In the genomic region with DNA sequence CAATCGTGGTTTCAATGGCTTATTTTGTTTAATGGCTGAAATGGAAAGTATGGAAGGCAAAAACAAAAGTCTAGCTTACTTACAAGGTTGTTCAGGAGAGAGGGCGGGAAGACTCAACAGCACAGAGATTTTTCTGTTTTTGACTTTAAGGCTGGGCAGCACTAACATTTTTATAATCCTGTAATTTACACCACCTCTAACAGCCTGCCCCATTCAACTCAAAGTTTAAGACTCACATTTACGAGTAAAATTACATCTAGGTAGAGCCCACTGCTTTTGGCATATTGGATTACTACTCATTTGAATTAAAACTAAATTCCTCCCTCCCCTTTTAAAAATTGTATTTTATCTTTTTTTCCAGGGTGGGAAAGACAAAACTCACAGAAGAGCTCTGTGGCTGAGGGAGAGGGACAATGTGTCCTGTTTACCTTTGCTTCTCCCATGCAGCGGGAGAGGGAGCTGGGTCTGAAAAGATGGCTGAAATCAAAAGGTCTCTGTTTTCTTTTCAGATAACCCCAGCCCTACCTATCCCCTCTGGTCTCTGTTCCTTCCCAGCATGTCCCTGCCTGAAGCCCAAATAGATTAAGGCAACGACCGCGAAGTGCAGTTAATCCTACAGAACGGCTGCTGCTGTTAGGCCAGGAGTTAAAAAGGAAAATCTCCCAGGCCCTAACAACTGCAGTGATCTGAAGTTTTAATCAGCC, we compare ENCODE assay signal across 20 cellular contexts. TPM values are rescaled to one million over a fixed set of nuclear protein-coding genes. Genes with fewer than 3 reads are reported as not detected.
DNase-seq lines count a peak whose midpoint lies in the region; ATAC-seq lines count a peak whose summit lies in the region.
"Had no signal": no experiment of that assay in that cellular context is flagged by ENCODE, and none has a peak within 500 bp of the region (broad histone marks: within the 10 kb centered on the region; RNA-seq: fewer than 3 reads in every experiment).

No MANE protein-coding gene starts in this region.

- ATAC-seq in HG03095 (IDR thresholded peaks at IDR 0.05; ENCODE audit: unreplicated experiment), result no peak
- ATAC-seq in natural killer cell treated with Interleukin-12 subunit alpha and Interleukin-12 subunit beta and Interleukin-15 and Interleukin-18, amount 100 ng/mL, for 72 hours, result no peak
- ATAC-seq: activated T-cell treated with anti-CD3 and anti-CD28 coated beads, Interleukin-2, amount 50 U/mL, for 72 hours; stimulated activated memory B cell treated with anti-CD40 and anti-IgM and Interleukin-4, amounts not matched to agents 10 μg/mL and 1 μg/mL and 100 μg/mL, for 72 hours had no signal

- no peak overlapping the region for H2AK5ac ChIP-seq in mesenchymal stem cell (ENCODE audit: low read length, severe bottlenecking)

- H3K4me1 ChIP-seq in HUES6 (ENCODE audit: control insufficient read depth, insufficient read depth, low read length) (peaks cover 73% of the 10 kb centered on the region), mesenchymal stem cell (ENCODE audit: control insufficient read depth, insufficient read depth, low read depth, low read length) (peaks cover 7% of the 10 kb centered on the region)

- H4K91ac ChIP-seq in mesenchymal stem cell (ENCODE audit: low read length), result no peak overlapping the region

- H3K79me1 ChIP-seq in mesenchymal stem cell (replicated peaks; ENCODE audit: low read length, poor library complexity, severe bottlenecking), result peaks cover 2% of the 10 kb centered on the region

- H3K27ac ChIP-seq in HUES6 (ENCODE audit: low read depth, low read length) (peak overlapping the region; percentile 30; the same call in 1 of the 2 replicates), caudate nucleus (ENCODE audit: low read depth, low read length) (peak overlapping the region; percentile 46), mesenchymal stem cell (ENCODE audit: low read length, poor library complexity, severe bottlenecking) (no peak overlapping the region), temporal lobe (ENCODE audit: low read depth, low read length) (peak overlapping the region; percentile 18)
- H3K27ac ChIP-seq: adrenal gland, C4-2B had no signal

- no peak overlapping the region for H3K4me2 ChIP-seq in mesenchymal stem cell (ENCODE audit: low read length, poor library complexity, severe bottlenecking)

- H4K8ac ChIP-seq in mesenchymal stem cell (ENCODE audit: low read length), result peak overlapping the region; percentile 36

- no peak overlapping the region for H3K4me3 Mint-ChIP-seq in natural killer cell treated with Interleukin-12 subunit alpha and Interleukin-12 subunit beta and Interleukin-15 and Interleukin-18, amount 100 ng/mL, for 72 hours
- H3K4me3 Mint-ChIP-seq: activated T-cell treated with anti-CD3 and anti-CD28 coated beads, Interleukin-2, amount 50 U/mL, for 72 hours; dendritic cell treated with granulocyte-macrophage colony-stimulating factor and Interleukin-4, amounts not matched to agents 40 ng/mL and 50 ng/mL, for 4 days; stimulated activated memory B cell treated with anti-CD40 and anti-IgM and Interleukin-4, amounts not matched to agents 10 μg/mL and 1 μg/mL and 100 μg/mL, for 72 hours had no signal

- H3K23ac ChIP-seq in mesenchymal stem cell (ENCODE audit: low read length in 2 of 2), result no peak overlapping the region

- no peak for DNase-seq in caudate nucleus (lab: John Stamatoyannopoulos, UW)
- DNase-seq in mesenchymal stem cell, result no peak
- no peak for DNase-seq in mesenteric fat pad (ENCODE audit: low spot score)
- no peak for DNase-seq in natural killer cell treated with Interleukin-12 subunit alpha and Interleukin-12 subunit beta and Interleukin-15 and Interleukin-18, amount 100 ng/mL, for 72 hours (ENCODE audit: low spot score)
- no peak for DNase-seq in NCI-H187 (lab: John Stamatoyannopoulos, UW)
- DNase-seq: activated CD4-positive, alpha-beta T cell treated with anti-CD3 and anti-CD28 coated beads, Interleukin-2, amount 50 U/mL, for 48 hours; activated T-cell treated with anti-CD3 and anti-CD28 coated beads, Interleukin-2, amount 50 U/mL, for 72 hours; adrenal gland; DMS79; hypothalamus; NCI-H1048; NCI-H2171; SIG-M5; T1000 had no signal

- H2BK12ac ChIP-seq in mesenchymal stem cell (ENCODE audit: low read length in 2 of 2), result no peak overlapping the region

- H3K9me3 ChIP-seq in HUES6 (ENCODE audit: control insufficient read depth, insufficient read depth, low read depth, low read length), result no peaks in the 10 kb centered on the region
- no peaks in the 10 kb centered on the region for H3K9me3 ChIP-seq in mesenchymal stem cell (ENCODE audit: control insufficient read depth, low read length)
- H3K9me3 ChIP-seq: adrenal gland had no signal

- no peak overlapping the region for H3K4ac ChIP-seq in mesenchymal stem cell (ENCODE audit: low read depth in 1 of 2, low read length in 2 of 2)

- H3K27me3 Mint-ChIP-seq in natural killer cell treated with Interleukin-12 subunit alpha and Interleukin-12 subunit beta and Interleukin-15 and Interleukin-18, amount 100 ng/mL, for 72 hours, result peaks cover 45 to 74% of the 10 kb centered on the region in 2 donors

- H2BK15ac ChIP-seq in mesenchymal stem cell (ENCODE audit: low read depth, poor library complexity, severe bottlenecking), result no peak overlapping the region

- H3K9ac ChIP-seq in HUES6 (ENCODE audit: low read length) (peak overlapping the region; percentile 23), mesenchymal stem cell (ENCODE audit: low read length) (no peak overlapping the region)

- H3K36me3 ChIP-seq in HUES6 (ENCODE audit: control insufficient read depth, insufficient read depth, low read length) (no peaks in the 10 kb centered on the region), mesenchymal stem cell (ENCODE audit: control insufficient read depth in 1 of 2, insufficient read depth in 2 of 2, low read depth in 1 of 2, low read length in 2 of 2) (peaks cover 0 to 8% of the 10 kb centered on the region in 2 experiments)
- H3K36me3 ChIP-seq: adrenal gland had no signal

- H3K4me1 Mint-ChIP-seq in natural killer cell treated with Interleukin-12 subunit alpha and Interleukin-12 subunit beta and Interleukin-15 and Interleukin-18, amount 100 ng/mL, for 72 hours (ENCODE audit: low read depth in 2 of 2), result peaks cover 9 to 11% of the 10 kb centered on the region in 2 donors

- peaks cover 7% of the 10 kb centered on the region for H3K27me3 ChIP-seq in HUES6 (ENCODE audit: control insufficient read depth, insufficient read depth, low read length)
- no peaks in the 10 kb centered on the region for H3K27me3 ChIP-seq in mesenchymal stem cell (ENCODE audit: control insufficient read depth in 1 of 2, insufficient read depth in 1 of 2, low read length in 2 of 2)

- no peak overlapping the region for H3K18ac ChIP-seq in mesenchymal stem cell (ENCODE audit: low read depth in 1 of 2, low read length in 2 of 2)

- no peak overlapping the region for H2BK5ac ChIP-seq in mesenchymal stem cell (ENCODE audit: low read depth, low read length, poor library complexity, severe bottlenecking)

- H3K14ac ChIP-seq in mesenchymal stem cell (ENCODE audit: low read length in 2 of 2), result no peak overlapping the region

- H3K27ac Mint-ChIP-seq in natural killer cell treated with Interleukin-12 subunit alpha and Interleukin-12 subunit beta and Interleukin-15 and Interleukin-18, amount 100 ng/mL, for 72 hours, result no peak overlapping the region
- H3K27ac Mint-ChIP-seq: activated T-cell treated with anti-CD3 and anti-CD28 coated beads, Interleukin-2, amount 50 U/mL, for 72 hours; dendritic cell treated with granulocyte-macrophage colony-stimulating factor and Interleukin-4, amounts not matched to agents 40 ng/mL and 50 ng/mL, for 4 days; stimulated activated memory B cell treated with anti-CD40 and anti-IgM and Interleukin-4, amounts not matched to agents 10 μg/mL and 1 μg/mL and 100 μg/mL, for 72 hours had no signal

- H2AFZ ChIP-seq in mesenchymal stem cell (ENCODE audit: low read depth, low read length), result no peak overlapping the region

- H3K4me3 ChIP-seq in HUES6 (ENCODE audit: low read depth, low read length), result peak overlapping the region; percentile 14; the same call in 1 of the 2 replicates
- no peak overlapping the region for H3K4me3 ChIP-seq in mesenchymal stem cell (ENCODE audit: insufficient read depth in 1 of 2, low read depth in 1 of 2, low read length in 2 of 2)
- H3K4me3 ChIP-seq: adrenal gland had no signal

- H2BK120ac ChIP-seq in mesenchymal stem cell (ENCODE audit: low read depth, low read length), result no peak overlapping the region

- H3K36me3 Mint-ChIP-seq in natural killer cell treated with Interleukin-12 subunit alpha and Interleukin-12 subunit beta and Interleukin-15 and Interleukin-18, amount 100 ng/mL, for 72 hours, result no peaks in the 10 kb centered on the region
- H3K36me3 Mint-ChIP-seq: stimulated activated memory B cell treated with anti-CD40 and anti-IgM and Interleukin-4, amounts not matched to agents 10 μg/mL and 1 μg/mL and 100 μg/mL, for 72 hours had no signal

- WGBS in mesenchymal stem cell, result 85% methylated on average over 8 of the region's 8 CpGs

- no peaks in the 10 kb centered on the region for H3K9me3 Mint-ChIP-seq in natural killer cell treated with Interleukin-12 subunit alpha and Interleukin-12 subunit beta and Interleukin-15 and Interleukin-18, amount 100 ng/mL, for 72 hours
- H3K9me3 Mint-ChIP-seq: activated T-cell treated with anti-CD3 and anti-CD28 coated beads, Interleukin-2, amount 50 U/mL, for 72 hours; dendritic cell treated with granulocyte-macrophage colony-stimulating factor and Interleukin-4, amounts not matched to agents 40 ng/mL and 50 ng/mL, for 4 days; stimulated activated memory B cell treated with anti-CD40 and anti-IgM and Interleukin-4, amounts not matched to agents 10 μg/mL and 1 μg/mL and 100 μg/mL, for 72 hours had no signal

RNA-seq across cellular contexts. Expression of a gene that starts 6.6 kb away (rescaled TPM):
- polyA plus RNA-seq in mesenchymal stem cell (2013, experiment 1 of 2), result 12.2 TPM
- 12.9 TPM for polyA plus RNA-seq in mesenchymal stem cell (2013, experiment 2 of 2)
- total RNA-seq in temporal lobe (73.0 TPM), mesenteric fat pad (21.6 TPM)
- total RNA-seq in natural killer cell treated with Interleukin-12 subunit alpha and Interleukin-12 subunit beta and Interleukin-15 and Interleukin-18, amount 100 ng/mL, for 72 hours, result under 1 TPM; 0.26 to 0.28 TPM

RNA-seq across cellular contexts. Expression of a gene that starts 39.1 kb away (rescaled TPM):
- 69.3 TPM for polyA plus RNA-seq in mesenchymal stem cell (2013, experiment 1 of 2)
- 65.2 TPM for polyA plus RNA-seq in mesenchymal stem cell (2013, experiment 2 of 2)
- total RNA-seq in temporal lobe, result 108 TPM
- 63.7 TPM for total RNA-seq in mesenteric fat pad
- 10 to 100 TPM; 60.7 to 89.1 TPM for total RNA-seq in natural killer cell treated with Interleukin-12 subunit alpha and Interleukin-12 subunit beta and Interleukin-15 and Interleukin-18, amount 100 ng/mL, for 72 hours

Comparison
In these comparisons a context has a peak if more than half of its experiments do, and no peak if none do; other contexts are left out.
1. RNA of a gene that starts 6.6 kb away (total RNA-seq): 73.0 TPM in temporal lobe (single experiment) and 21.6 TPM in mesenteric fat pad (single experiment); 0.26 to 0.28 TPM in natural killer cell treated with Interleukin-12 subunit alpha and Interleukin-12 subunit beta and Interleukin-15 and Interleukin-18, amount 100 ng/mL, for 72 hours; every median in the first group is over 10 times any median in the second.